Comparison of ENCODE assay signal across 8 cellular contexts in the genomic region with DNA sequence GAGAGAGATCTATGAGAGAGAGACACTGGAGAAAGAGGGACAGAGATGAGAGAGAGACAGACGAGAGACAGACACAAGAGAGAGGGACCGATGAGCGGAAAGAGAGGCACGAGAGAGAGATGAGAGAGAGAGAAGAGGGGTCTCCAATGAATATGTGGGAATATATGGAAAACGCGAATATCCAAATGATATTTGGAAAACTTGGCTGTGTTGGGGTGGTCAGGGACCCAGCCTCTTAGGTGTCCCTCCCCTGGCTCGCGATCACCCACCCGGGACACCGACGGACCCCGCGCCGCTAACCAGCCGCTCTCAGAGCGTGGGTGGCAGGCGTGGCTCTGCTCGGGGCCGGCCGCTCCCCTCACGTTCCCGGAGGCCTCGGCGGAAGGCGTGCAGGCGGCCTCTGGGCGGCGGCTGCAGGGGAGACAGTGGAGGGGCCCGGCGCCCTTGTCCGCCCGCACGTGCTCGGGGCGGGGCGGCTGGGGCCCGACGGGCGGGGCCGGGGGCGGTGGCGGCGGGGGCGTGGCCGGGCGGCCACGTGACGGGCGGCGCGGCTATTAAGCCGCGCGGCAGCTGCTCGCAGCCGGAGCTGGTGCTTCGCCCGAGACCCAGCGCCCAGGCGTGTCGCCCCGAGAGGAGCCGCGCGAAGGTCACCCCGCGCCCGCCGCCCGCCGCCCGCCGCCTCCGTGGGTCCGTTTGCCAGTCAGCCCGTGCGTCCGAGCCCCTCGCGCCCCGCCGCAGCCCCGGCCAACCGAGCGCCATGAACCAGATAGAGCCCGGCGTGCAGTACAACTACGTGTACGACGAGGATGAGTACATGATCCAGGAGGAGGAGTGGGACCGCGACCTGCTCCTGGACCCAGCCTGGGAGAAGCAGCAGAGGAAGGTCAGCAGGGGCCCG.
DNase-seq lines count a peak whose midpoint lies in the region; ATAC-seq and TF ChIP-seq lines count a peak whose summit lies in the region.

A gene (plus strand): TSS at position 583 of the 898 bp plus-strand sequence. CDS start 175 bp downstream, at position 758.

- H3K27me3 ChIP-seq in ACC112 (ENCODE audit: insufficient read depth, low read length) (peaks cover 21% of the 10 kb centered on the region; the same call in 1 of the 2 replicates), brain microvascular endothelial cell (replicated peaks) (peaks cover 12% of the 10 kb centered on the region)

- H3K79me2 ChIP-seq in ACC112 (ENCODE audit: control insufficient read depth, insufficient read depth, low read length, unreplicated experiment) = no peaks in the 10 kb centered on the region

- peak within 1 kb of the TSS; percentile 98 for H2AFZ ChIP-seq in ACC112 (ENCODE audit: low read length, unreplicated experiment)

- H3K27ac ChIP-seq in ACC112 (ENCODE audit: low read depth, low read length) (no peak within 1 kb of the TSS), brain microvascular endothelial cell (no peak within 1 kb of the TSS)

- ATAC-seq in GM19395 (IDR thresholded peaks at IDR 0.05; ENCODE audit: unreplicated experiment) (peak; percentile 83), HG03521 (IDR thresholded peaks at IDR 0.05; ENCODE audit: unreplicated experiment) (peak; percentile 83)

- in situ Hi-C loops in brain microvascular endothelial cell (cut with HindIII; ENCODE audit: low pct_ligation_motif_present, low sequenced_read_pairs) = no loop called here

- H3K36me3 ChIP-seq in ACC112 (ENCODE audit: insufficient read depth, low read length) (no peaks in the 10 kb centered on the region), brain microvascular endothelial cell (replicated peaks) (no peaks in the 10 kb centered on the region)

- TF ChIP-seq CTCF in brain microvascular endothelial cell (IDR thresholded peaks at IDR 0.05; ENCODE audit: low read depth, low read length, missing control alignments) = no peak

- H3K4me3 ChIP-seq in ACC112 (ENCODE audit: low read depth, low read length) (peak within 1 kb of the TSS; percentile 87), brain microvascular endothelial cell (ENCODE audit: low read depth, low read length) (peak within 1 kb of the TSS; percentile 39)

- H3K4me1 ChIP-seq in ACC112 (ENCODE audit: control insufficient read depth, insufficient read depth, low read length, unreplicated experiment) = peaks cover 18% of the 10 kb centered on the region

- DNase-seq in T1000 (lab: John Stamatoyannopoulos, UW) (peak; percentile 26), brain microvascular endothelial cell (no peak), islet precursor cell (peak; percentile 74), NCI-H2029 treated with DMSO at 0.1 percent for 48 hours (lab: John Stamatoyannopoulos, UW) (no peak)
- DNase-seq in stimulated activated CD4-positive, alpha-beta T cell treated with anti-CD3 and anti-CD28 coated beads, Interleukin-15, amount 100 ng/mL, for 48 hours (ENCODE audit: low read depth in 2 of 2) = peak; percentile 17 to 33

Comparison
In these comparisons a context has a peak if more than half of its experiments do, and no peak if none do; other contexts are left out.
1. DNase-seq: peak in T1000 (single experiment), islet precursor cell (single experiment) and stimulated activated CD4-positive, alpha-beta T cell treated with anti-CD3 and anti-CD28 coated beads, Interleukin-15, amount 100 ng/mL, for 48 hours (2 of 2); none in brain microvascular endothelial cell (single experiment) and NCI-H2029 treated with DMSO at 0.1 percent for 48 hours (single experiment).